Comparison of ENCODE assay signal across 1 cellular context in the genomic region with DNA sequence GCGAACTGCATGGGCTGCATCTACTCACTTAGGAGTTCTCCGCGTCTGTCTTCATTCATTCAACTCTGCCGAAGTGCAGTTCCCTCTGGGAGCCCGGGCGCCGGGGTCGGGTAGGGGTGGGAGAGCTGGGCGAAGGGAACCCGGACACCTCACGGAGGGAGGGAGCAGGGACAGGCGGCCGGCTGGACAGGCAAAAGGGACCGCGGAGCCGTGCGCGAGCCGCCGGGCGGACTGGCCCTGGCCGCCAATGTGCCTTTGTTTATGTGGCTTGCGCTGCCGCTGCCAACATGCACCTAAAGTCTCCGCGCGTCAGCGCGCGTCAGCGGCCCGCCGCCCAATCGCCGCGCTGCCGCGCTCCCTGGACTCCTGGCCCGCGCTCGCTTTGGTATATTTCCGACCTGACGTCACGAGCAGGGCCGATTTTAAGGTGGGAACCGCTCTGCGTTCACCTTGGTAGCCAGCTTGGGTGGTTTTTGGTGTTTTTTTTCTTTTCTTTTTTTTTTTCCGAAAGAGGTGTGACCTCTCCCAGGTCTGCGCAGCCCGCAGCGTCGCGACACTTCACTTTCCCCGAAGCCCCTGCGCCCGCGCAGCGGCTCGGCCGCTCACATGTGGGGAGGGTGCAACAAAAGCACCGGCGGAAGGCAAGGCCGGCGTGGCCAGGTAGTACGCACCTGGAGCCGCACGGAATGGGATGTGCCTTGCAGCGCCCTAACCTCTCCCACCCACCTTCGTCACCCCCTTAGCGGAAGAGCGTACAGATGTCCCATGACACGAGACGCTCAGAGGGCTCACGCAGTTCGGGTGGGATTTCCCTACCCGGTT.
A peak's percentile ranks its signal among the peaks of the same experiment; 100 is the strongest.
TF ChIP-seq lines count a peak whose summit lies in the region.

TSS of gene NR4A2 (minus strand) at position 270 of the 822 bp plus-strand sequence. CDS start 2,535 bp downstream, outside the sequence.

TF ChIP-seq in GM12878, 131 proteins besides CTCF, POLR2A, EP300 and RAD21 (continued from another document and continues in another):
- TF ChIP-seq E4F1 (IDR thresholded peaks at IDR 0.05; ENCODE audit: borderline replicate concordance, partially characterized antibody) (peak; percentile 42), ESRRA (IDR thresholded peaks at IDR 0.05; ENCODE audit: low read length) (no peak), CREM (IDR thresholded peaks at IDR 0.05; ENCODE audit: low read depth) (0 out of 2 replicates have a peak, but pooled peaks have one; percentile 66), ZNF592 (IDR thresholded peaks at IDR 0.05) (no peak), MXI1 (IDR thresholded peaks at IDR 0.05; ENCODE audit: low read depth, low read length) (peak; percentile 81; the same call in 1 of the 2 replicates), PAX5 (IDR thresholded peaks at IDR 0.05; ENCODE audit: borderline replicate concordance, low read depth, low read length) (0 out of 2 replicates have a peak, but pooled peaks have one; percentile 28), MTA3 (IDR thresholded peaks at IDR 0.05; ENCODE audit: borderline replicate concordance, low read length) (no peak), IKZF1 (conservative IDR thresholded peaks at IDR 0.05) (peak; percentile 56), RELA (IDR thresholded peaks at IDR 0.05; ENCODE audit: borderline replicate concordance, partially characterized antibody) (peak; percentile 43), SIX5 (IDR thresholded peaks at IDR 0.05; ENCODE audit: low read depth, low read length, severe bottlenecking) (no peak), ZNF687 (IDR thresholded peaks at IDR 0.05) (peak; percentile 38; the same call in 1 of the 2 replicates), SKIL (IDR thresholded peaks at IDR 0.05; ENCODE audit: low read depth, poor library complexity, severe bottlenecking) (no peak), NRF1 (conservative IDR thresholded peaks at IDR 0.05; ENCODE audit: low read depth, low read length) (no peak), TBL1XR1 (IDR thresholded peaks at IDR 0.05; ENCODE audit: low read depth, low read length) (0 out of 2 replicates have a peak, but pooled peaks have one; percentile 18), NFIC (IDR thresholded peaks at IDR 0.05; ENCODE audit: low read depth, low read length) (no peak)
- TF ChIP-seq, protein P1, sequence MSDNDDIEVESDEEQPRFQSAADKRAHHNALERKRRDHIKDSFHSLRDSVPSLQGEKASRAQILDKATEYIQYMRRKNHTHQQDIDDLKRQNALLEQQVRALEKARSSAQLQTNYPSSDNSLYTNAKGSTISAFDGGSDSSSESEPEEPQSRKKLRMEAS (IDR thresholded peaks at IDR 0.05; ENCODE audit: low read depth, low read length): peak; percentile 60
- TF ChIP-seq, protein P2, sequence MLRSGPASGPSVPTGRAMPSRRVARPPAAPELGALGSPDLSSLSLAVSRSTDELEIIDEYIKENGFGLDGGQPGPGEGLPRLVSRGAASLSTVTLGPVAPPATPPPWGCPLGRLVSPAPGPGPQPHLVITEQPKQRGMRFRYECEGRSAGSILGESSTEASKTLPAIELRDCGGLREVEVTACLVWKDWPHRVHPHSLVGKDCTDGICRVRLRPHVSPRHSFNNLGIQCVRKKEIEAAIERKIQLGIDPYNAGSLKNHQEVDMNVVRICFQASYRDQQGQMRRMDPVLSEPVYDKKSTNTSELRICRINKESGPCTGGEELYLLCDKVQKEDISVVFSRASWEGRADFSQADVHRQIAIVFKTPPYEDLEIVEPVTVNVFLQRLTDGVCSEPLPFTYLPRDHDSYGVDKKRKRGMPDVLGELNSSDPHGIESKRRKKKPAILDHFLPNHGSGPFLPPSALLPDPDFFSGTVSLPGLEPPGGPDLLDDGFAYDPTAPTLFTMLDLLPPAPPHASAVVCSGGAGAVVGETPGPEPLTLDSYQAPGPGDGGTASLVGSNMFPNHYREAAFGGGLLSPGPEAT (IDR thresholded peaks at IDR 0.05; ENCODE audit: low read depth): peak; percentile 83; the same call in 1 of the 2 replicates
- TF ChIP-seq, protein P3, sequence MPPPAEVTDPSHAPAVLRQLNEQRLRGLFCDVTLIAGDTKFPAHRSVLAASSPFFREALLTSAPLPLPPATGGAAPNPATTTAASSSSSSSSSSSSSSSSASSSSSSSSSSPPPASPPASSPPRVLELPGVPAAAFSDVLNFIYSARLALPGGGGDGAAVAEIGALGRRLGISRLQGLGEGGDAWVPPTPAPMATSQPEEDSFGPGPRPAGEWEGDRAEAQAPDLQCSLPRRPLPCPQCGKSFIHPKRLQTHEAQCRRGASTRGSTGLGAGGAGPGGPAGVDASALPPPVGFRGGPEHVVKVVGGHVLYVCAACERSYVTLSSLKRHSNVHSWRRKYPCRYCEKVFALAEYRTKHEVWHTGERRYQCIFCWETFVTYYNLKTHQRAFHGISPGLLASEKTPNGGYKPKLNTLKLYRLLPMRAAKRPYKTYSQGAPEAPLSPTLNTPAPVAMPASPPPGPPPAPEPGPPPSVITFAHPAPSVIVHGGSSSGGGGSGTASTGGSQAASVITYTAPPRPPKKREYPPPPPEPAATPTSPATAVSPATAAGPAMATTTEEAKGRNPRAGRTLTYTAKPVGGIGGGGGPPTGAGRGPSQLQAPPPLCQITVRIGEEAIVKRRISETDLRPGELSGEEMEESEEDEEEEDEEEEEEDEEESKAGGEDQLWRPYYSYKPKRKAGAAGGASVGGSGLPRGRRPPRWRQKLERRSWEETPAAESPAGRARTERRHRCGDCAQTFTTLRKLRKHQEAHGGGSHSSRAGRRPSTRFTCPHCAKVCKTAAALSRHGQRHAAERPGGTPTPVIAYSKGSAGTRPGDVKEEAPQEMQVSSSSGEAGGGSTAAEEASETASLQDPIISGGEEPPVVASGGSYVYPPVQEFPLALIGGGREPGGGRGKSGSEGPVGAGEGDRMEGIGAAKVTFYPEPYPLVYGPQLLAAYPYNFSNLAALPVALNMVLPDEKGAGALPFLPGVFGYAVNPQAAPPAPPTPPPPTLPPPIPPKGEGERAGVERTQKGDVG (CRISPR knock-in tag; IDR thresholded peaks at IDR 0.05): no peak
- TF ChIP-seq, protein P4, sequence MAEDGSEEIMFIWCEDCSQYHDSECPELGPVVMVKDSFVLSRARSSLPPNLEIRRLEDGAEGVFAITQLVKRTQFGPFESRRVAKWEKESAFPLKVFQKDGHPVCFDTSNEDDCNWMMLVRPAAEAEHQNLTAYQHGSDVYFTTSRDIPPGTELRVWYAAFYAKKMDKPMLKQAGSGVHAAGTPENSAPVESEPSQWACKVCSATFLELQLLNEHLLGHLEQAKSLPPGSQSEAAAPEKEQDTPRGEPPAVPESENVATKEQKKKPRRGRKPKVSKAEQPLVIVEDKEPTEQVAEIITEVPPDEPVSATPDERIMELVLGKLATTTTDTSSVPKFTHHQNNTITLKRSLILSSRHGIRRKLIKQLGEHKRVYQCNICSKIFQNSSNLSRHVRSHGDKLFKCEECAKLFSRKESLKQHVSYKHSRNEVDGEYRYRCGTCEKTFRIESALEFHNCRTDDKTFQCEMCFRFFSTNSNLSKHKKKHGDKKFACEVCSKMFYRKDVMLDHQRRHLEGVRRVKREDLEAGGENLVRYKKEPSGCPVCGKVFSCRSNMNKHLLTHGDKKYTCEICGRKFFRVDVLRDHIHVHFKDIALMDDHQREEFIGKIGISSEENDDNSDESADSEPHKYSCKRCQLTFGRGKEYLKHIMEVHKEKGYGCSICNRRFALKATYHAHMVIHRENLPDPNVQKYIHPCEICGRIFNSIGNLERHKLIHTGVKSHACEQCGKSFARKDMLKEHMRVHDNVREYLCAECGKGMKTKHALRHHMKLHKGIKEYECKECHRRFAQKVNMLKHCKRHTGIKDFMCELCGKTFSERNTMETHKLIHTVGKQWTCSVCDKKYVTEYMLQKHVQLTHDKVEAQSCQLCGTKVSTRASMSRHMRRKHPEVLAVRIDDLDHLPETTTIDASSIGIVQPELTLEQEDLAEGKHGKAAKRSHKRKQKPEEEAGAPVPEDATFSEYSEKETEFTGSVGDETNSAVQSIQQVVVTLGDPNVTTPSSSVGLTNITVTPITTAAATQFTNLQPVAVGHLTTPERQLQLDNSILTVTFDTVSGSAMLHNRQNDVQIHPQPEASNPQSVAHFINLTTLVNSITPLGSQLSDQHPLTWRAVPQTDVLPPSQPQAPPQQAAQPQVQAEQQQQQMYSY (CRISPR knock-in tag; IDR thresholded peaks at IDR 0.05): no peak
